8 cellular contexts compared by ENCODE assay signal in the genomic region with DNA sequence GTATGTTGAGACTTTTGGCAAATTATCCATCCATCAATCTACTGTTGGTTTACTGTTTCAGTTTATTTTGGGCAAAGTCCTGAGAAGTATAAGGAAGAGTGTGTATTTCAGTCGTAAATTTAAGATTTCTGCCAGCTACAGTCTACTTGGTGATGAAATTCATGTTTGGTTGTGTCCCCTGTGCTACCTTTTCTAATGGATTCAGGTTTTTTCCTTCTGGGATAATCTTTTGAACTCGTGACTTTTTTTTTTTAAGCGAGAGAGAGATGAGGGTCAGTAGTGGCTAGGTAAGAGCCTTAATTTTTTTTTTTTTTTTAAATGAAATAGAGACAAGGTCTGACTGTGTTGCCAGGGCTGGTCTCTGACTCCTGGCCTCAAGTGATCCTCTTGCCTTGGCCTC. TPM values are rescaled to one million over a fixed set of nuclear protein-coding genes. Genes with fewer than 3 reads are reported as not detected.
A peak's percentile ranks its signal among the peaks of the same experiment; 100 is the strongest.
DNase-seq lines count a peak whose midpoint lies in the region; ATAC-seq, FAIRE-seq and TF ChIP-seq lines count a peak whose summit lies in the region.

No MANE protein-coding gene starts in this region.

- TF ChIP-seq CTCF in esophagus muscularis mucosa (IDR thresholded peaks at IDR 0.05) (no peak), parathyroid adenoma (IDR thresholded peaks at IDR 0.05) (no peak)

- intact Hi-C loops in esophagus muscularis mucosa (cut with DNase I): no loop called here

- H3K27me3 ChIP-seq in esophagus muscularis mucosa (no peaks in the 10 kb centered on the region), parathyroid adenoma (ENCODE audit: control insufficient read depth, insufficient read depth, low read length) (no peaks in the 10 kb centered on the region)

- H3K9me3 ChIP-seq in ES-I3 (ENCODE audit: control insufficient read depth, insufficient read depth, low read length) (no peaks in the 10 kb centered on the region), esophagus muscularis mucosa (no peaks in the 10 kb centered on the region), parathyroid adenoma (ENCODE audit: control insufficient read depth, low read length) (no peaks in the 10 kb centered on the region)

- peak overlapping the region; percentile 99 for H2AFZ ChIP-seq in parathyroid adenoma

- peak overlapping the region; percentile 87 to 94 (median 91) for H3K4me3 ChIP-seq in esophagus muscularis mucosa
- peak overlapping the region; percentile 92 for H3K4me3 ChIP-seq in parathyroid adenoma (ENCODE audit: low read depth, low read length)

- no peaks in the 10 kb centered on the region for H3K36me3 ChIP-seq in ES-I3 (ENCODE audit: insufficient read depth, low read length)
- H3K36me3 ChIP-seq in esophagus muscularis mucosa: no peaks in the 10 kb centered on the region
- no peaks in the 10 kb centered on the region for H3K36me3 ChIP-seq in parathyroid adenoma (ENCODE audit: control insufficient read depth, insufficient read depth, low read length)

- H3K27ac ChIP-seq in esophagus muscularis mucosa (replicated peaks in 1 of 4) (peak overlapping the region in 1 of 4 donors; percentile 89), parathyroid adenoma (no peak overlapping the region)

- H3K4me1 ChIP-seq in ES-I3 (ENCODE audit: insufficient read depth, low read length) (peaks cover 3% of the 10 kb centered on the region; the same call in 1 of the 2 replicates), esophagus muscularis mucosa (peaks cover 11 to 26% (median 23%) of the 10 kb centered on the region in 4 donors), parathyroid adenoma (peaks cover 3% of the 10 kb centered on the region)

- 53% methylated on average over 3 of the region's 3 CpGs for WGBS in esophagus muscularis mucosa

- H3K79me2 ChIP-seq in parathyroid adenoma: peaks cover 37% of the 10 kb centered on the region

- DNase-seq in RKO (ENCODE audit: low spot score) (peak; percentile 12), esophagus muscularis mucosa (ENCODE audit: extremely low spot score) (no peak), H54 (ENCODE audit: insufficient read length, low spot score) (no peak), NCI-H1092 treated with DMSO at 0.1 percent for 48 hours (lab: John Stamatoyannopoulos, UW) (no peak), mucosa of gallbladder (ENCODE audit: low spot score) (no peak)

- no peak for FAIRE-seq in H54 (lab: Jason Lieb, UNC)

- H3K9ac ChIP-seq in ES-I3 (ENCODE audit: low read depth, low read length) (peak overlapping the region; percentile 88), parathyroid adenoma (no peak overlapping the region)

- H3K4me2 ChIP-seq in parathyroid adenoma (ENCODE audit: low read length): peak overlapping the region; percentile 92

- ATAC-seq in HG03521 (IDR thresholded peaks at IDR 0.05; ENCODE audit: unreplicated experiment): no peak

- TF ChIP-seq EP300 in esophagus muscularis mucosa (IDR thresholded peaks at IDR 0.05): no peak

- TF ChIP-seq POLR2A in esophagus muscularis mucosa (IDR thresholded peaks at IDR 0.05; ENCODE audit: low read depth) (no peak), H54 (IDR thresholded peaks at IDR 0.05; ENCODE audit: low read depth, low read length) (no peak)

RNA-seq across cellular contexts. Expression of gene TMEM217, which starts 0.8 kb away (rescaled TPM):
- total RNA-seq in esophagus muscularis mucosa (under 1 TPM in 3 of 4 donors, not detected in 1; 0.26 to 0.99 (median 0.57) TPM), mucosa of gallbladder (0.55 TPM)

RNA-seq across cellular contexts. Expression of gene TBC1D22B, which starts 1.1 kb away (rescaled TPM):
- total RNA-seq in esophagus muscularis mucosa: 10 to 100 TPM in 1 of 4 donors, 1 to 10 TPM in 3; 7.3 to 10.2 (median 8.6) TPM
- total RNA-seq in mucosa of gallbladder: 15.3 TPM
